Comparison of ENCODE assay signal across 2 cellular contexts in the genomic region with DNA sequence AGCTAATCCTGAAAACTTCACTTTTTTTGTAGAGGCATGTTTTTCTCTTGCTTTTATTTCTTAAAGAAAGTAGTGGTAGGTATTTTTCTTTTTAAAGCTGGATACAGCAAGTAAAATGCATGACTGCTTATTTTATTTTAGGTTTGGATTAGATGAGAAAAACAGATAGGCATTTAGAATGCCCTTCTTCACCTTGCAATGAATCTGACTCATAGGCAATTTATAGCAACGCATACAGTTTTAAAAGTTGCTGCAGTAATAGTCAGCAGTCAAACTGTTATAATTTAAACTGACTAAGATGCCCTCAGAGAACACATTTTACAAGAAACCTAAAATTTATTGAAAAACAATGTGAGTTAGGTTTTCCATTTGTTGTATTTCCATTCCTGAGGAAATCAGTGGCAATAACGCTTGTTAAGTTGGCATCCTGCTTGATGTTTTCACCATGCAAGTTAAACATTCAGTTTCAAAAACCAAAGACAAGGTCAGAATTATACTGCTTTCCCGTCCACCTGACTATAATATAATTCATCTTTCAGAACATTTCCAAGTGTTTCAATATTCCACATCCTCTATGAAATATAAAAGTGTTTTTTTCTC.
TF ChIP-seq lines count a peak whose summit lies in the region.

No MANE protein-coding gene starts in this region.

TF ChIP-seq in HEK293, 187 proteins besides CTCF, POLR2A, EP300 and RAD21 (continued from another document):
- TF ChIP-seq, protein P1, sequence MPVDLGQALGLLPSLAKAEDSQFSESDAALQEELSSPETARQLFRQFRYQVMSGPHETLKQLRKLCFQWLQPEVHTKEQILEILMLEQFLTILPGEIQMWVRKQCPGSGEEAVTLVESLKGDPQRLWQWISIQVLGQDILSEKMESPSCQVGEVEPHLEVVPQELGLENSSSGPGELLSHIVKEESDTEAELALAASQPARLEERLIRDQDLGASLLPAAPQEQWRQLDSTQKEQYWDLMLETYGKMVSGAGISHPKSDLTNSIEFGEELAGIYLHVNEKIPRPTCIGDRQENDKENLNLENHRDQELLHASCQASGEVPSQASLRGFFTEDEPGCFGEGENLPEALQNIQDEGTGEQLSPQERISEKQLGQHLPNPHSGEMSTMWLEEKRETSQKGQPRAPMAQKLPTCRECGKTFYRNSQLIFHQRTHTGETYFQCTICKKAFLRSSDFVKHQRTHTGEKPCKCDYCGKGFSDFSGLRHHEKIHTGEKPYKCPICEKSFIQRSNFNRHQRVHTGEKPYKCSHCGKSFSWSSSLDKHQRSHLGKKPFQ (tag by site-specific recombination; IDR thresholded peaks at IDR 0.05): no peak
- TF ChIP-seq SETDB1 (IDR thresholded peaks at IDR 0.05; ENCODE audit: insufficient read length, low read length) (peak; percentile 27), GLIS2 (tag by site-specific recombination; IDR thresholded peaks at IDR 0.05) (no peak), TRIM28 (IDR thresholded peaks at IDR 0.05; ENCODE audit: borderline replicate concordance, low read length) (peak; percentile 86), ZNF830 (tag by site-specific recombination; IDR thresholded peaks at IDR 0.05; ENCODE audit: low read depth) (no peak), ZNF660 (tag by site-specific recombination; IDR thresholded peaks at IDR 0.05) (no peak)
- TF ChIP-seq, protein P2, sequence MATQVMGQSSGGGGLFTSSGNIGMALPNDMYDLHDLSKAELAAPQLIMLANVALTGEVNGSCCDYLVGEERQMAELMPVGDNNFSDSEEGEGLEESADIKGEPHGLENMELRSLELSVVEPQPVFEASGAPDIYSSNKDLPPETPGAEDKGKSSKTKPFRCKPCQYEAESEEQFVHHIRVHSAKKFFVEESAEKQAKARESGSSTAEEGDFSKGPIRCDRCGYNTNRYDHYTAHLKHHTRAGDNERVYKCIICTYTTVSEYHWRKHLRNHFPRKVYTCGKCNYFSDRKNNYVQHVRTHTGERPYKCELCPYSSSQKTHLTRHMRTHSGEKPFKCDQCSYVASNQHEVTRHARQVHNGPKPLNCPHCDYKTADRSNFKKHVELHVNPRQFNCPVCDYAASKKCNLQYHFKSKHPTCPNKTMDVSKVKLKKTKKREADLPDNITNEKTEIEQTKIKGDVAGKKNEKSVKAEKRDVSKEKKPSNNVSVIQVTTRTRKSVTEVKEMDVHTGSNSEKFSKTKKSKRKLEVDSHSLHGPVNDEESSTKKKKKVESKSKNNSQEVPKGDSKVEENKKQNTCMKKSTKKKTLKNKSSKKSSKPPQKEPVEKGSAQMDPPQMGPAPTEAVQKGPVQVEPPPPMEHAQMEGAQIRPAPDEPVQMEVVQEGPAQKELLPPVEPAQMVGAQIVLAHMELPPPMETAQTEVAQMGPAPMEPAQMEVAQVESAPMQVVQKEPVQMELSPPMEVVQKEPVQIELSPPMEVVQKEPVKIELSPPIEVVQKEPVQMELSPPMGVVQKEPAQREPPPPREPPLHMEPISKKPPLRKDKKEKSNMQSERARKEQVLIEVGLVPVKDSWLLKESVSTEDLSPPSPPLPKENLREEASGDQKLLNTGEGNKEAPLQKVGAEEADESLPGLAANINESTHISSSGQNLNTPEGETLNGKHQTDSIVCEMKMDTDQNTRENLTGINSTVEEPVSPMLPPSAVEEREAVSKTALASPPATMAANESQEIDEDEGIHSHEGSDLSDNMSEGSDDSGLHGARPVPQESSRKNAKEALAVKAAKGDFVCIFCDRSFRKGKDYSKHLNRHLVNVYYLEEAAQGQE (tag by site-specific recombination; IDR thresholded peaks at IDR 0.05): no peak

TF ChIP-seq in SK-N-SH treated with all-trans-retinoic acid at 6 μM for 48 hours, 23 proteins besides CTCF, POLR2A, EP300 and RAD21 (continued from another document):
- TF ChIP-seq BACH2 (CRISPR knock-in tag; IDR thresholded peaks at IDR 0.05; ENCODE audit: borderline replicate concordance) (no peak), ZNF565 (CRISPR knock-in tag; conservative IDR thresholded peaks at IDR 0.05; ENCODE audit: low read depth) (no peak), ZFP3 (CRISPR knock-in tag; IDR thresholded peaks at IDR 0.05) (no peak), ESRRG (CRISPR knock-in tag; IDR thresholded peaks at IDR 0.05) (no peak), GLIS3 (CRISPR knock-in tag; IDR thresholded peaks at IDR 0.05) (no peak)
- TF ChIP-seq, protein P3, sequence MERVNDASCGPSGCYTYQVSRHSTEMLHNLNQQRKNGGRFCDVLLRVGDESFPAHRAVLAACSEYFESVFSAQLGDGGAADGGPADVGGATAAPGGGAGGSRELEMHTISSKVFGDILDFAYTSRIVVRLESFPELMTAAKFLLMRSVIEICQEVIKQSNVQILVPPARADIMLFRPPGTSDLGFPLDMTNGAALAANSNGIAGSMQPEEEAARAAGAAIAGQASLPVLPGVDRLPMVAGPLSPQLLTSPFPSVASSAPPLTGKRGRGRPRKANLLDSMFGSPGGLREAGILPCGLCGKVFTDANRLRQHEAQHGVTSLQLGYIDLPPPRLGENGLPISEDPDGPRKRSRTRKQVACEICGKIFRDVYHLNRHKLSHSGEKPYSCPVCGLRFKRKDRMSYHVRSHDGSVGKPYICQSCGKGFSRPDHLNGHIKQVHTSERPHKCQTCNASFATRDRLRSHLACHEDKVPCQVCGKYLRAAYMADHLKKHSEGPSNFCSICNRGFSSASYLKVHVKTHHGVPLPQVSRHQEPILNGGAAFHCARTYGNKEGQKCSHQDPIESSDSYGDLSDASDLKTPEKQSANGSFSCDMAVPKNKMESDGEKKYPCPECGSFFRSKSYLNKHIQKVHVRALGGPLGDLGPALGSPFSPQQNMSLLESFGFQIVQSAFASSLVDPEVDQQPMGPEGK (CRISPR knock-in tag; IDR thresholded peaks at IDR 0.05; ENCODE audit: borderline replicate concordance): no peak
- TF ChIP-seq, protein P4, sequence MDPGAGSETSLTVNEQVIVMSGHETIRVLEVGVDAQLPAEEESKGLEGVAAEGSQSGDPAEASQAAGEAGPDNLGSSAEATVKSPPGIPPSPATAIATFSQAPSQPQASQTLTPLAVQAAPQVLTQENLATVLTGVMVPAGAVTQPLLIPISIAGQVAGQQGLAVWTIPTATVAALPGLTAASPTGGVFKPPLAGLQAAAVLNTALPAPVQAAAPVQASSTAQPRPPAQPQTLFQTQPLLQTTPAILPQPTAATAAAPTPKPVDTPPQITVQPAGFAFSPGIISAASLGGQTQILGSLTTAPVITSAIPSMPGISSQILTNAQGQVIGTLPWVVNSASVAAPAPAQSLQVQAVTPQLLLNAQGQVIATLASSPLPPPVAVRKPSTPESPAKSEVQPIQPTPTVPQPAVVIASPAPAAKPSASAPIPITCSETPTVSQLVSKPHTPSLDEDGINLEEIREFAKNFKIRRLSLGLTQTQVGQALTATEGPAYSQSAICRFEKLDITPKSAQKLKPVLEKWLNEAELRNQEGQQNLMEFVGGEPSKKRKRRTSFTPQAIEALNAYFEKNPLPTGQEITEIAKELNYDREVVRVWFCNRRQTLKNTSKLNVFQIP (CRISPR knock-in tag; IDR thresholded peaks at IDR 0.05; ENCODE audit: borderline replicate concordance, low read depth): no peak
- TF ChIP-seq, protein P5, sequence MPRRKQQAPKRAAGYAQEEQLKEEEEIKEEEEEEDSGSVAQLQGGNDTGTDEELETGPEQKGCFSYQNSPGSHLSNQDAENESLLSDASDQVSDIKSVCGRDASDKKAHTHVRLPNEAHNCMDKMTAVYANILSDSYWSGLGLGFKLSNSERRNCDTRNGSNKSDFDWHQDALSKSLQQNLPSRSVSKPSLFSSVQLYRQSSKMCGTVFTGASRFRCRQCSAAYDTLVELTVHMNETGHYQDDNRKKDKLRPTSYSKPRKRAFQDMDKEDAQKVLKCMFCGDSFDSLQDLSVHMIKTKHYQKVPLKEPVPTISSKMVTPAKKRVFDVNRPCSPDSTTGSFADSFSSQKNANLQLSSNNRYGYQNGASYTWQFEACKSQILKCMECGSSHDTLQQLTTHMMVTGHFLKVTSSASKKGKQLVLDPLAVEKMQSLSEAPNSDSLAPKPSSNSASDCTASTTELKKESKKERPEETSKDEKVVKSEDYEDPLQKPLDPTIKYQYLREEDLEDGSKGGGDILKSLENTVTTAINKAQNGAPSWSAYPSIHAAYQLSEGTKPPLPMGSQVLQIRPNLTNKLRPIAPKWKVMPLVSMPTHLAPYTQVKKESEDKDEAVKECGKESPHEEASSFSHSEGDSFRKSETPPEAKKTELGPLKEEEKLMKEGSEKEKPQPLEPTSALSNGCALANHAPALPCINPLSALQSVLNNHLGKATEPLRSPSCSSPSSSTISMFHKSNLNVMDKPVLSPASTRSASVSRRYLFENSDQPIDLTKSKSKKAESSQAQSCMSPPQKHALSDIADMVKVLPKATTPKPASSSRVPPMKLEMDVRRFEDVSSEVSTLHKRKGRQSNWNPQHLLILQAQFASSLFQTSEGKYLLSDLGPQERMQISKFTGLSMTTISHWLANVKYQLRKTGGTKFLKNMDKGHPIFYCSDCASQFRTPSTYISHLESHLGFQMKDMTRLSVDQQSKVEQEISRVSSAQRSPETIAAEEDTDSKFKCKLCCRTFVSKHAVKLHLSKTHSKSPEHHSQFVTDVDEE (CRISPR knock-in tag; IDR thresholded peaks at IDR 0.05): no peak
